In genomic region chr15:92917606-92918407, GRCh38 we compare ENCODE assay signal across 1 cellular context.
TF ChIP-seq lines count a peak whose summit lies in the region.

No MANE protein-coding gene starts in this region.

TF ChIP-seq in HEK293, 187 proteins besides CTCF, POLR2A, EP300 and RAD21 (continued from another document):
- TF ChIP-seq ZBTB6 (tag by site-specific recombination; IDR thresholded peaks at IDR 0.05): 0 out of 2 replicates have a peak, but pooled peaks have one; percentile 11
- 0 out of 2 replicates have a peak, but pooled peaks have one; percentile 47 for TF ChIP-seq ZNF18 (tag by site-specific recombination; IDR thresholded peaks at IDR 0.05)
- TF ChIP-seq REST (tag by site-specific recombination; IDR thresholded peaks at IDR 0.05): no peak
- peak; percentile 79; the same call in 1 of the 2 replicates for TF ChIP-seq ZXDB (tag by site-specific recombination; IDR thresholded peaks at IDR 0.05)
